ENCODE assay signal across 21 cellular contexts in genomic region chr7:144011458-144012230, GRCh38. TPM values are rescaled to one million over a fixed set of nuclear protein-coding genes. Genes with fewer than 3 reads are reported as not detected.
DNase-seq lines count a peak whose midpoint lies in the region; ATAC-seq, FAIRE-seq and TF ChIP-seq lines count a peak whose summit lies in the region.
"Had no signal": no experiment of that assay in that cellular context is flagged by ENCODE, and none has a peak within 500 bp of the region (broad histone marks: within the 10 kb centered on the region; RNA-seq: fewer than 3 reads in every experiment).

No MANE protein-coding gene starts in this region.

- no peaks in the 10 kb centered on the region for H3K36me3 ChIP-seq in prostate gland
- H3K36me3 ChIP-seq: thoracic aorta had no signal

- H3K36me3 Mint-ChIP-seq in Calu3 (ENCODE audit: insufficient read depth, unreplicated experiment) = no peaks in the 10 kb centered on the region

- peaks cover 15% of the 10 kb centered on the region for H3K9me3 Mint-ChIP-seq in Calu3 (ENCODE audit: low read depth, unreplicated experiment)

- peak; percentile 10 for DNase-seq in Ammon's horn (ENCODE audit: low spot score)
- peak; percentile 2 for DNase-seq in HTR-8/SVneo (ENCODE audit: insufficient read length, low spot score)
- no peak for DNase-seq in foreskin keratinocyte
- DNase-seq in NCI-H1048 (lab: John Stamatoyannopoulos, UW) = no peak
- DNase-seq in 8988T = no peak
- DNase-seq in prostate gland (ENCODE audit: low spot score) = no peak
- DNase-seq in Calu3 = no peak
- DNase-seq: activated effector memory CD4-positive, alpha-beta T cell treated with Interleukin-2 at 50 U/mL for 16 hours; aorta; CD8-positive, alpha-beta memory T cell; dorsolateral prefrontal cortex; GOT3; Kasumi-1; NCI-H2107; NK-92 treated with Interleukin-12 subunit alpha and Interleukin-12 subunit beta, amount 100 ng/mL, for 24 hours; stimulated activated CD4-positive, alpha-beta T cell treated with anti-CD3 and anti-CD28 coated beads, Interleukin-1b, Interleukin-23, amount 100 ng/mL, for 48 hours had no signal

- H3K4me1 Mint-ChIP-seq in Calu3 (ENCODE audit: low read depth, unreplicated experiment) = no peaks in the 10 kb centered on the region
- H3K4me1 Mint-ChIP-seq: CD8-positive, alpha-beta memory T cell had no signal

- ATAC-seq in SK-N-SH treated with all-trans-retinoic acid at 6 μM for 48 hours (peak; percentile 100), foreskin keratinocyte (peak; percentile 35)

- H3K27me3 ChIP-seq in foreskin keratinocyte (no peaks in the 10 kb centered on the region), prostate gland (replicated peaks; ENCODE audit: insufficient read depth) (no peaks in the 10 kb centered on the region)
- H3K27me3 ChIP-seq: dorsolateral prefrontal cortex had no signal

- intact Hi-C loops in prostate gland (cut with DNase I) (no loop called here), Calu3 (cut with micrococcal nuclease; ENCODE audit: unreplicated experiment) (no loop called here)

- H3K4me1 ChIP-seq in foreskin keratinocyte (no peaks in the 10 kb centered on the region), prostate gland (replicated peaks) (no peaks in the 10 kb centered on the region)

- H3K27ac ChIP-seq in foreskin keratinocyte (no peak overlapping the region), prostate gland (no peak overlapping the region)
- H3K27ac ChIP-seq: dorsolateral prefrontal cortex, thoracic aorta had no signal

- FAIRE-seq in HTR-8/SVneo (lab: Jason Lieb, UNC) = no peak

- BruUV-seq in Calu3 (replicated peaks; lab: Mats Ljungman, UMichigan) = no TSS peak

- H3K9me3 ChIP-seq in prostate gland = no peaks in the 10 kb centered on the region
- H3K9me3 ChIP-seq: thoracic aorta had no signal

- no peak overlapping the region for H3K27ac Mint-ChIP-seq in Calu3 (ENCODE audit: unreplicated experiment)
- H3K27ac Mint-ChIP-seq: CD8-positive, alpha-beta memory T cell had no signal

- WGBS in prostate gland = 90% methylated on average over 5 of the region's 5 CpGs

- TF ChIP-seq POLR2A in prostate gland (IDR thresholded peaks at IDR 0.05) = no peak

- no peak overlapping the region for H3K4me3 ChIP-seq in prostate gland
- H3K4me3 ChIP-seq: dorsolateral prefrontal cortex, thoracic aorta had no signal

- CTCF ChIA-PET in Calu3 (lab: Charles Lee) = interaction anchor here (0.6 kb wide), 2 partner anchors 32 to 110 kb away, joined by 3 to 5 read pairs; partner anchors contain the start of gene TCAF1

- H3K27me3 Mint-ChIP-seq in Calu3 (ENCODE audit: unreplicated experiment) = no peaks in the 10 kb centered on the region

- no peak overlapping the region for H3K4me3 Mint-ChIP-seq in Calu3 (ENCODE audit: low read depth, unreplicated experiment)

- TF ChIP-seq CTCF in foreskin keratinocyte (conservative IDR thresholded peaks at IDR 0.05) (peak; percentile 47), prostate gland (IDR thresholded peaks at IDR 0.05) (no peak), Calu3 (IDR thresholded peaks at IDR 0.05; ENCODE audit: unreplicated experiment) (no peak)

TF ChIP-seq in SK-N-SH treated with all-trans-retinoic acid at 6 μM for 48 hours, 23 proteins besides CTCF, POLR2A, EP300 and RAD21:
- TF ChIP-seq OSR1 (CRISPR knock-in tag; IDR thresholded peaks at IDR 0.05) = no peak

RNA-seq across cellular contexts. Expression of gene OR6B1, which starts 11.5 kb away (rescaled TPM):
- not detected in 2 replicates for total RNA-seq in foreskin keratinocyte
- not detected in 2 replicates for polyA plus RNA-seq in foreskin keratinocyte
- not detected for total RNA-seq in prostate gland
- total RNA-seq in Calu3 (2022) = not detected in 2 replicates
- total RNA-seq: activated CD8-positive, alpha-beta memory T cell treated with anti-CD3 and anti-CD28 coated beads for 36 hours; aorta; CD8-positive, alpha-beta memory T cell; lower leg skin; thoracic aorta had no signal
- polyA plus RNA-seq: aorta; CD8-positive, alpha-beta memory T cell; neural cell had no signal

RNA-seq across cellular contexts. Expression of gene OR2A5, which starts 37.1 kb away (rescaled TPM):
- total RNA-seq in foreskin keratinocyte = not detected in 2 replicates
- not detected in 2 replicates for polyA plus RNA-seq in foreskin keratinocyte
- not detected for total RNA-seq in prostate gland
- not detected in 2 replicates for total RNA-seq in Calu3 (2022)
- total RNA-seq: activated CD8-positive, alpha-beta memory T cell treated with anti-CD3 and anti-CD28 coated beads for 36 hours; aorta; CD8-positive, alpha-beta memory T cell; dorsolateral prefrontal cortex; lower leg skin; thoracic aorta had no signal
- polyA plus RNA-seq: aorta; CD8-positive, alpha-beta memory T cell; neural cell had no signal

RNA-seq across cellular contexts. Expression of gene OR2F1, which starts 57.0 kb away (rescaled TPM):
- total RNA-seq in foreskin keratinocyte = not detected in 2 replicates
- polyA plus RNA-seq in foreskin keratinocyte = not detected in 2 replicates
- total RNA-seq in prostate gland = not detected
- not detected in 2 replicates for total RNA-seq in Calu3 (2022)
- total RNA-seq: activated CD8-positive, alpha-beta memory T cell treated with anti-CD3 and anti-CD28 coated beads for 36 hours; aorta; CD8-positive, alpha-beta memory T cell; lower leg skin; thoracic aorta had no signal
- polyA plus RNA-seq: aorta; CD8-positive, alpha-beta memory T cell; neural cell had no signal

RNA-seq across cellular contexts. Expression of gene OR2A25, which starts 58.0 kb away (rescaled TPM):
- total RNA-seq in foreskin keratinocyte = not detected in 2 replicates
- polyA plus RNA-seq in foreskin keratinocyte = not detected in 2 replicates
- not detected for total RNA-seq in prostate gland
- total RNA-seq in Calu3 (2022) = not detected in 2 replicates
- total RNA-seq: activated CD8-positive, alpha-beta memory T cell treated with anti-CD3 and anti-CD28 coated beads for 36 hours; aorta; CD8-positive, alpha-beta memory T cell; dorsolateral prefrontal cortex; lower leg skin; thoracic aorta had no signal
- polyA plus RNA-seq: aorta; CD8-positive, alpha-beta memory T cell; neural cell had no signal

Comparison
In these comparisons a context has a peak if more than half of its experiments do, and no peak if none do; other contexts are left out.
1. DNase-seq: peak in Ammon's horn (single experiment) and HTR-8/SVneo (single experiment); none in foreskin keratinocyte (0 of 2), NCI-H1048 (single experiment), 8988T (single experiment), prostate gland (single experiment) and Calu3 (single experiment).